ENCODE assay signal across 26 cellular contexts in the genomic region with DNA sequence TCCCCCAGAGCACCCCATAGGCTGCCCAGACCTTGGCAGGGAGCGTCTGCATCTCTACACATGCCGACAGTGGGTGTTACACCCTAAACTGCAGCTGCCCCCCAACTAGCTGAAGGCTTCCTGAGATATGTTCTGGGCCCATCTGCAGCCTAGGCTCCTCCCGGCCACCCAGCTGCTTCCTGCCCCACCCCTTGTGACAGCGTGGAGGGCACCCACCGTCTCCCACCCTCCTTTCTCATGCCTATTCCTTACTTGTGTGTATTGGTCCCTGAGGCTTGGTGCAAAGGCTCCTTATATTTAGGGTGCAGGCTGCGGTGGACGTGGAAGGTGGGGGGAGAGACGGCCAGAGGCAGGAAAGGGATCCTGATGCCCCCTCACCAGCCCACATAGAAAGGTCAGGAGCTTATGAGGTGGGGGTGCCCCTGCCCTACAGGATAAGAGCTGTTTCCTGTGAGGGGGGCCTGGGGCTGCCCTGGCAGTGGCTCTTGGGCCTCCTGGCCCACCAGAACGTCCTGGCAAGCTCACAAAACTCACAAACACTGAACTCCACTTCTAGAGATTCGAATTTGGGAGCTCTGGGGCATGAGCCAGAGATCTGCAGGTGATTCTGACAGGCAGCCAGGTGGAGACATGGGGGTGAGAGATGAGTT. TPM values are rescaled to one million over a fixed set of nuclear protein-coding genes. Genes with fewer than 3 reads are reported as not detected.
A peak's percentile ranks its signal among the peaks of the same experiment; 100 is the strongest.
DNase-seq lines count a peak whose midpoint lies in the region; ATAC-seq and TF ChIP-seq lines count a peak whose summit lies in the region.
"Had no signal": no experiment of that assay in that cellular context is flagged by ENCODE, and none has a peak within 500 bp of the region (broad histone marks: within the 10 kb centered on the region; RNA-seq: fewer than 3 reads in every experiment).

No MANE protein-coding gene starts in this region.

- H3K27me3 Mint-ChIP-seq in activated T-cell treated with anti-CD3 and anti-CD28 coated beads, Interleukin-2, amount 50 U/mL, for 24 hours = no peaks in the 10 kb centered on the region
- no peaks in the 10 kb centered on the region for H3K27me3 Mint-ChIP-seq in activated T-cell treated with anti-CD3 and anti-CD28 coated beads, Interleukin-2, amount 50 U/mL, for 4 hours (ENCODE audit: low read depth)

- H3K4me3 Mint-ChIP-seq in activated T-cell treated with anti-CD3 and anti-CD28 coated beads, Interleukin-2, amount 50 U/mL, for 24 hours = no peak overlapping the region
- H3K4me3 Mint-ChIP-seq in activated T-cell treated with anti-CD3 and anti-CD28 coated beads, Interleukin-2, amount 50 U/mL, for 4 hours = no peak overlapping the region
- H3K4me3 Mint-ChIP-seq: activated T-helper 1 cell treated with anti-CD3 and anti-CD28 coated beads, Interleukin-12 subunit alpha, Interleukin-12 subunit beta, Interleukin-2, Interleukin-4 antibody, amounts not matched to agents 30 ng/mL and 10 ng/mL and 1 ng/mL, durations not matched to agents 14 hours and 24 hours and 36 hours; CD4-positive, alpha-beta T cell; mesothelial cell of epicardium had no signal

- H3K36me3 Mint-ChIP-seq in activated T-cell treated with anti-CD3 and anti-CD28 coated beads, Interleukin-2, amount 50 U/mL, for 24 hours (ENCODE audit: low read depth) = no peaks in the 10 kb centered on the region
- no peaks in the 10 kb centered on the region for H3K36me3 Mint-ChIP-seq in activated T-cell treated with anti-CD3 and anti-CD28 coated beads, Interleukin-2, amount 50 U/mL, for 4 hours (ENCODE audit: insufficient read depth)
- H3K36me3 Mint-ChIP-seq: activated naive CD4-positive, alpha-beta T cell treated with anti-CD3 and anti-CD28 coated beads, Interleukin-2, amount 50 U/mL, for 72 hours; mesothelial cell of epicardium had no signal

- H3K18ac ChIP-seq in mesenchymal stem cell (ENCODE audit: low read depth in 1 of 2, low read length in 2 of 2) = no peak overlapping the region

- no peak overlapping the region for H3K4me2 ChIP-seq in mesenchymal stem cell (ENCODE audit: low read length, poor library complexity, severe bottlenecking)

- no peaks in the 10 kb centered on the region for H3K9me3 ChIP-seq in RWPE2 (ENCODE audit: severe bottlenecking)
- no peaks in the 10 kb centered on the region for H3K9me3 ChIP-seq in spleen
- no peaks in the 10 kb centered on the region for H3K9me3 ChIP-seq in mesenchymal stem cell (ENCODE audit: control insufficient read depth, low read length)
- H3K9me3 ChIP-seq: gastroesophageal sphincter had no signal

- H4K91ac ChIP-seq in mesenchymal stem cell (ENCODE audit: low read length) = no peak overlapping the region

- no peaks in the 10 kb centered on the region for H3K27me3 ChIP-seq in RWPE2 (ENCODE audit: insufficient read depth, poor library complexity, severe bottlenecking)
- H3K27me3 ChIP-seq in spleen (replicated peaks in 1 of 7) = no peaks in the 10 kb centered on the region
- H3K27me3 ChIP-seq in mesenchymal stem cell (ENCODE audit: control insufficient read depth in 1 of 2, insufficient read depth in 1 of 2, low read length in 2 of 2) = peaks cover 3 to 7% of the 10 kb centered on the region in 2 experiments
- H3K27me3 ChIP-seq: gastroesophageal sphincter had no signal

- no peak overlapping the region for H2BK12ac ChIP-seq in mesenchymal stem cell (ENCODE audit: low read length in 2 of 2)

- H3K4me3 ChIP-seq in RWPE2 (ENCODE audit: severe bottlenecking) (no peak overlapping the region), lower leg skin (ENCODE audit: low read depth, poor library complexity, severe bottlenecking) (no peak overlapping the region), spleen (no peak overlapping the region), mesenchymal stem cell (ENCODE audit: insufficient read depth in 1 of 2, low read depth in 1 of 2, low read length in 2 of 2) (no peak overlapping the region)
- H3K4me3 ChIP-seq: gastroesophageal sphincter, skin epidermis had no signal

- peak; percentile 7 for DNase-seq in activated T-cell treated with anti-CD3 and anti-CD28 coated beads, Interleukin-2, amount 50 U/mL, for 24 hours
- no peak for DNase-seq in activated T-cell treated with anti-CD3 and anti-CD28 coated beads, Interleukin-2, amount 50 U/mL, for 4 hours
- DNase-seq in RWPE2 (ENCODE audit: low spot score) (peak; percentile 42), lower leg skin (ENCODE audit: low spot score in 2 of 2) (peak; percentile 5 to 66), spleen (peak; percentile 66), inferior parietal cortex (ENCODE audit: extremely low spot score) (no peak), mesenchymal stem cell (no peak)
- DNase-seq: activated CD4-positive, alpha-beta T cell treated with anti-CD3 and anti-CD28 coated beads for 1 hour; AML-193; amygdala; DMS79 treated with DMSO at 0.1 percent for 48 hours; GF-D8; Karpas-422; NCI-H1417 treated with DMSO at 0.1 percent for 48 hours; occipital lobe; Right ventricle myocardium superior; stimulated activated naive CD4-positive, alpha-beta T cell; T-helper 2 cell had no signal

- H2BK5ac ChIP-seq in mesenchymal stem cell (ENCODE audit: low read depth, low read length, poor library complexity, severe bottlenecking) = no peak overlapping the region

- ATAC-seq in activated T-cell treated with anti-CD3 and anti-CD28 coated beads, Interleukin-2, amount 50 U/mL, for 4 hours = no peak
- ATAC-seq in RWPE2 (ENCODE audit: low read depth) (no peak), GM18519 (IDR thresholded peaks at IDR 0.05; ENCODE audit: low FRiP score, unreplicated experiment) (no peak)
- ATAC-seq: activated naive CD4-positive, alpha-beta T cell treated with anti-CD3 and anti-CD28 coated beads, Interleukin-2, amount 50 U/mL, for 72 hours; gastroesophageal sphincter had no signal

- H3K36me3 ChIP-seq in RWPE2 (ENCODE audit: low read depth) = no peaks in the 10 kb centered on the region
- H3K36me3 ChIP-seq in spleen = no peaks in the 10 kb centered on the region
- H3K36me3 ChIP-seq in mesenchymal stem cell (ENCODE audit: control insufficient read depth in 1 of 2, insufficient read depth in 2 of 2, low read depth in 1 of 2, low read length in 2 of 2) = no peaks in the 10 kb centered on the region
- H3K36me3 ChIP-seq: gastroesophageal sphincter had no signal

- WGBS in lower leg skin, 2 donors = 77 to 78% methylated on average over 10 of the region's 10 CpGs
- WGBS in spleen, 5 donors = 56 to 71% (median 59%) methylated on average over 9 to 10 of the region's 10 CpGs
- 53% methylated on average over 3 of the region's 10 CpGs for WGBS in mesenchymal stem cell

- no peak overlapping the region for H3K4ac ChIP-seq in mesenchymal stem cell (ENCODE audit: low read depth in 1 of 2, low read length in 2 of 2)

- no peaks in the 10 kb centered on the region for H3K79me1 ChIP-seq in mesenchymal stem cell (replicated peaks; ENCODE audit: low read length, poor library complexity, severe bottlenecking)

- H3K4me1 ChIP-seq in RWPE2 (ENCODE audit: insufficient read depth, poor library complexity, severe bottlenecking) (peaks cover 9% of the 10 kb centered on the region), spleen (no peaks in the 10 kb centered on the region), mesenchymal stem cell (ENCODE audit: control insufficient read depth, insufficient read depth, low read depth, low read length) (no peaks in the 10 kb centered on the region)

- no peak overlapping the region for H4K8ac ChIP-seq in mesenchymal stem cell (ENCODE audit: low read length)

- intact Hi-C loops in lower leg skin (cut with DNase I; ENCODE audit: low total_unique reads) (no loop called here), spleen (cut with DNase I; ENCODE audit: low total_unique reads) (no loop called here)

- H2BK15ac ChIP-seq in mesenchymal stem cell (ENCODE audit: low read depth, poor library complexity, severe bottlenecking) = no peak overlapping the region

- H3K4me1 Mint-ChIP-seq in activated T-cell treated with anti-CD3 and anti-CD28 coated beads, Interleukin-2, amount 50 U/mL, for 24 hours (ENCODE audit: low read depth) = no peaks in the 10 kb centered on the region
- H3K4me1 Mint-ChIP-seq in activated T-cell treated with anti-CD3 and anti-CD28 coated beads, Interleukin-2, amount 50 U/mL, for 4 hours (ENCODE audit: low read depth) = no peaks in the 10 kb centered on the region
- H3K4me1 Mint-ChIP-seq: mesothelial cell of epicardium had no signal

- no peak overlapping the region for H3K27ac Mint-ChIP-seq in activated T-cell treated with anti-CD3 and anti-CD28 coated beads, Interleukin-2, amount 50 U/mL, for 24 hours
- H3K27ac Mint-ChIP-seq: activated T-helper 1 cell treated with anti-CD3 and anti-CD28 coated beads, Interleukin-12 subunit alpha, Interleukin-12 subunit beta, Interleukin-2, Interleukin-4 antibody, amounts not matched to agents 30 ng/mL and 10 ng/mL and 1 ng/mL, durations not matched to agents 14 hours and 24 hours and 36 hours; CD4-positive, alpha-beta T cell; mesothelial cell of epicardium had no signal

- H3K9me3 Mint-ChIP-seq in activated T-cell treated with anti-CD3 and anti-CD28 coated beads, Interleukin-2, amount 50 U/mL, for 24 hours = no peaks in the 10 kb centered on the region
- no peaks in the 10 kb centered on the region for H3K9me3 Mint-ChIP-seq in activated T-cell treated with anti-CD3 and anti-CD28 coated beads, Interleukin-2, amount 50 U/mL, for 4 hours
- H3K9me3 Mint-ChIP-seq: activated naive CD4-positive, alpha-beta T cell treated with anti-CD3 and anti-CD28 coated beads, Interleukin-2, amount 50 U/mL, for 72 hours; activated T-helper 1 cell treated with anti-CD3 and anti-CD28 coated beads, Interleukin-12 subunit alpha, Interleukin-12 subunit beta, Interleukin-2, Interleukin-4 antibody, amounts not matched to agents 30 ng/mL and 10 ng/mL and 1 ng/mL, durations not matched to agents 14 hours and 24 hours and 36 hours; CD4-positive, alpha-beta T cell; mesothelial cell of epicardium had no signal

- H2AK5ac ChIP-seq in mesenchymal stem cell (ENCODE audit: low read length, severe bottlenecking) = no peak overlapping the region

- no peak overlapping the region for H3K27ac ChIP-seq in RWPE2 (ENCODE audit: poor library complexity, severe bottlenecking)
- no peak overlapping the region for H3K27ac ChIP-seq in spleen
- H3K27ac ChIP-seq in mesenchymal stem cell (ENCODE audit: low read length, poor library complexity, severe bottlenecking) = no peak overlapping the region
- H3K27ac ChIP-seq: gastroesophageal sphincter, skin epidermis had no signal

- no peak overlapping the region for H3K9ac ChIP-seq in mesenchymal stem cell (ENCODE audit: low read length)

- H3K23ac ChIP-seq in mesenchymal stem cell (ENCODE audit: low read length in 2 of 2) = no peak overlapping the region

- H2AFZ ChIP-seq in mesenchymal stem cell (ENCODE audit: low read depth, low read length) = no peak overlapping the region

- TF ChIP-seq CTCF in RWPE2 (IDR thresholded peaks at IDR 0.05; ENCODE audit: poor library complexity, severe bottlenecking) (no peak), lower leg skin (IDR thresholded peaks at IDR 0.05) (no peak), spleen (IDR thresholded peaks at IDR 0.05 in 8 of 11, conservative IDR thresholded peaks at IDR 0.05 in 3 of 11) (no peak)

- H2BK120ac ChIP-seq in mesenchymal stem cell (ENCODE audit: low read depth, low read length) = no peak overlapping the region

- H3K14ac ChIP-seq in mesenchymal stem cell (ENCODE audit: low read length in 2 of 2) = no peak overlapping the region

- TF ChIP-seq POLR2A in lower leg skin (IDR thresholded peaks at IDR 0.05) = no peak
- no peak for TF ChIP-seq POLR2A in spleen (IDR thresholded peaks at IDR 0.05)

RNA-seq across cellular contexts. Expression of gene PROM2, which starts 7.3 kb away (rescaled TPM):
- under 1 TPM; 0.53 to 0.66 (median 0.63) TPM for total RNA-seq in activated T-cell treated with anti-CD3 and anti-CD28 coated beads, Interleukin-2, amount 50 U/mL, for 4 hours
- total RNA-seq in lower leg skin = 100 to 1,000 TPM in 2 of 4 donors, 10 to 100 TPM in 2; 87.0 to 272 (median 98.0) TPM
- total RNA-seq in spleen = 1 to 10 TPM in 6 of 7 donors, under 1 TPM in 1; 0.50 to 4.9 (median 2.7) TPM
- polyA plus RNA-seq in spleen = under 1 TPM; 0.21 to 0.74 (median 0.52) TPM
- polyA plus RNA-seq in mesenchymal stem cell (2013, experiment 1 of 2) = 0.18 TPM
- 0.05 TPM for polyA plus RNA-seq in mesenchymal stem cell (2013, experiment 2 of 2)

RNA-seq across cellular contexts. Expression of gene KCNIP3, which starts 30.2 kb away (rescaled TPM):
- total RNA-seq in activated T-cell treated with anti-CD3 and anti-CD28 coated beads, Interleukin-2, amount 50 U/mL, for 4 hours = not detected
- total RNA-seq in lower leg skin (10 to 100 TPM in 2 of 4 donors, 1 to 10 TPM in 2; 5.2 to 20.4 (median 11.4) TPM), spleen (1 to 10 TPM; 2.6 to 5.2 (median 4.2) TPM)
- polyA plus RNA-seq in spleen = 1 to 10 TPM in 1 of 3 donors, under 1 TPM in 2; 0.59 to 1.8 (median 0.85) TPM
- 0.18 TPM for polyA plus RNA-seq in mesenchymal stem cell (2013, experiment 1 of 2)
- 0.05 TPM for polyA plus RNA-seq in mesenchymal stem cell (2013, experiment 2 of 2)
- total RNA-seq: activated CD8-positive, alpha-beta memory T cell treated with anti-CD3 and anti-CD28 coated beads for 36 hours; activated naive CD4-positive, alpha-beta T cell treated with anti-CD3 and anti-CD28 coated beads, Interleukin-2, amount 50 U/mL, for 72 hours; activated T-helper 1 cell treated with anti-CD3 and anti-CD28 coated beads, Interleukin-12 subunit alpha, Interleukin-12 subunit beta, Interleukin-2, Interleukin-4 antibody, amounts not matched to agents 30 ng/mL and 10 ng/mL and 1 ng/mL, durations not matched to agents 14 hours and 24 hours and 36 hours had no signal

RNA-seq across cellular contexts. Expression of gene ZNF892, which starts 59.6 kb away (rescaled TPM):
- 1 to 10 TPM; 2.6 to 3.2 (median 2.9) TPM for total RNA-seq in activated T-cell treated with anti-CD3 and anti-CD28 coated beads, Interleukin-2, amount 50 U/mL, for 4 hours
- total RNA-seq in lower leg skin (1 to 10 TPM; 1.2 to 3.7 (median 3.0) TPM), spleen (10 to 100 TPM in 1 of 7 donors, 1 to 10 TPM in 6; 4.6 to 10.8 (median 6.2) TPM)
- polyA plus RNA-seq in spleen = under 1 TPM; 0.13 to 0.77 (median 0.29) TPM
- polyA plus RNA-seq in mesenchymal stem cell (2013, experiment 1 of 2) = 0.75 TPM
- polyA plus RNA-seq in mesenchymal stem cell (2013, experiment 2 of 2) = 0.79 TPM

Comparison
In these comparisons a context has a peak if more than half of its experiments do, and no peak if none do; other contexts are left out.
1. DNase-seq: peak in activated T-cell treated with anti-CD3 and anti-CD28 coated beads, Interleukin-2, amount 50 U/mL, for 24 hours (single experiment), RWPE2 (single experiment), lower leg skin (2 of 2) and spleen (single experiment); none in activated T-cell treated with anti-CD3 and anti-CD28 coated beads, Interleukin-2, amount 50 U/mL, for 4 hours (single experiment), inferior parietal cortex (single experiment) and mesenchymal stem cell (single experiment).
2. RNA of gene PROM2, which starts 7.3 kb away (total RNA-seq): 87.0 to 272 TPM in lower leg skin; 0.50 to 4.9 TPM in spleen and 0.53 to 0.66 TPM in activated T-cell treated with anti-CD3 and anti-CD28 coated beads, Interleukin-2, amount 50 U/mL, for 4 hours; every median in the first group is over 10 times any median in the second.